In the genomic region with DNA sequence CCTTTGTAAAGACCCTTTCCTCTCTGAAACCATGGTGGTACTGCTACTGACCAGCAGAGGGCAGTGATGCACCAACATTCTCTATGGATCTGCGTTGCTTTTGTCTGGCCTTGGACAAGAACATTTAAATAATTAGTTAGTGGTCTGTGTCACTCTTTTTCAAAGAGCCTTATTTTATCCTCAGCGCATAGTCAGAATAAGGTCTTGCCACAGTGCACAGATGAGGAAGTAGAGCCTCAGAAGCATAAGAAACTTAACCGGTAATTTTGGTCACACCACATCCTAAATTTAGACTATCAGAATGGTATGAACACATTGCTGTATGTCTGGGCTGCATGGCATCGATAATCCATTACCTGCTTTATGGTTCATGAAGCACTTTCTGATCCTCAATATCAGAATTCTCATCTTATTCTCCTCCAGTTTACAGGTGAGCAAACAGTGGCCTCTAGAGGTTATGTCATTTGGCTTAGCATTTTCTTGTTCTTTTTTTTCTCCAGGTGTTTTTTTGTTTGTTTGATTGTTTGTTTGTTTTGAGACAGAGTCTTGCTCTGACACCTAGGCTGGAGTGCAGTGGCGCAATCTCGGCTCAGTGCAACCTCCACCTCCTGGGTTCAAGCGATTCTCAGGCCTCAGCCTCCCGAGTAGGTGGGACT, we compare ENCODE assay signal across 1 cellular context.
TF ChIP-seq lines count a peak whose summit lies in the region.

No MANE protein-coding gene starts in this region.

TF ChIP-seq in HepG2, 621 proteins besides CTCF, POLR2A, EP300 and RAD21 (continued from another document and continues in another):
- TF ChIP-seq ZNF18 (CRISPR knock-in tag; IDR thresholded peaks at IDR 0.05; ENCODE audit: insufficient replicate concordance) (no peak), GFI1 (CRISPR knock-in tag; IDR thresholded peaks at IDR 0.05; ENCODE audit: borderline replicate concordance) (no peak), KLF6 (CRISPR knock-in tag; IDR thresholded peaks at IDR 0.05) (peak; percentile 43; the same call in 1 of the 2 replicates), MATR3 (CRISPR knock-in tag; IDR thresholded peaks at IDR 0.05) (no peak), ERF (CRISPR knock-in tag; IDR thresholded peaks at IDR 0.05) (peak; percentile 24; the same call in 1 of the 2 replicates), RFXAP (CRISPR knock-in tag; IDR thresholded peaks at IDR 0.05; ENCODE audit: borderline replicate concordance) (no peak), GTF2F1 (IDR thresholded peaks at IDR 0.05; ENCODE audit: low read length) (no peak), HOXA9 (CRISPR knock-in tag; IDR thresholded peaks at IDR 0.05; ENCODE audit: borderline replicate concordance) (no peak), TSC22D2 (CRISPR knock-in tag; IDR thresholded peaks at IDR 0.05; ENCODE audit: borderline replicate concordance) (peak; percentile 51; the same call in 1 of the 2 replicates), RARA (CRISPR knock-in tag; IDR thresholded peaks at IDR 0.05) (0 out of 2 replicates have a peak, but pooled peaks have one; percentile 28), TEAD3 (CRISPR knock-in tag; optimal IDR thresholded peaks at IDR 0.05; ENCODE audit: borderline replicate concordance) (peak; percentile 41), MXD4 (CRISPR knock-in tag; IDR thresholded peaks at IDR 0.05) (0 out of 2 replicates have a peak, but pooled peaks have one; percentile 25), HMG20A (CRISPR knock-in tag; IDR thresholded peaks at IDR 0.05; ENCODE audit: borderline replicate concordance) (0 out of 2 replicates have a peak, but pooled peaks have one; percentile 10), ATF5 (CRISPR knock-in tag; IDR thresholded peaks at IDR 0.05; ENCODE audit: low read depth) (no peak), XBP1 (CRISPR knock-in tag; IDR thresholded peaks at IDR 0.05) (no peak), ZFP36L2 (CRISPR knock-in tag; IDR thresholded peaks at IDR 0.05) (no peak), PPARG (CRISPR knock-in tag; conservative IDR thresholded peaks at IDR 0.05) (0 out of 2 replicates have a peak, but pooled peaks have one; percentile 25), TRIM24 (CRISPR knock-in tag; IDR thresholded peaks at IDR 0.05) (no peak), ZNF24 (IDR thresholded peaks at IDR 0.05) (no peak), U2AF1 (optimal IDR thresholded peaks at IDR 0.05; ENCODE audit: low read depth, low read length) (no peak), SUZ12 (IDR thresholded peaks at IDR 0.05; ENCODE audit: low read depth, low read length) (no peak), ZNF17 (CRISPR knock-in tag; IDR thresholded peaks at IDR 0.05) (no peak), THYN1 (CRISPR knock-in tag; IDR thresholded peaks at IDR 0.05; ENCODE audit: borderline replicate concordance, low read depth) (no peak), MAFK (conservative IDR thresholded peaks at IDR 0.05 in 1 of 2, IDR thresholded peaks at IDR 0.05 in 1 of 2; ENCODE audit: low read length in 2 of 2) (no peak), NFIC (IDR thresholded peaks at IDR 0.05; ENCODE audit: low read length) (no peak), DPF2 (CRISPR knock-in tag; IDR thresholded peaks at IDR 0.05; ENCODE audit: borderline replicate concordance, low read depth) (no peak), CENPX (CRISPR knock-in tag; IDR thresholded peaks at IDR 0.05) (no peak), SYNCRIP (IDR thresholded peaks at IDR 0.05; ENCODE audit: insufficient read depth, low read depth, low read length) (no peak), RNF2 (conservative IDR thresholded peaks at IDR 0.05; ENCODE audit: low read depth) (no peak), GATAD1 (CRISPR knock-in tag; IDR thresholded peaks at IDR 0.05) (no peak), RBM39 (IDR thresholded peaks at IDR 0.05; ENCODE audit: low read depth, low read length, poor library complexity, severe bottlenecking) (no peak), ZBTB34 (CRISPR knock-in tag; IDR thresholded peaks at IDR 0.05) (no peak), JUNB (CRISPR knock-in tag; IDR thresholded peaks at IDR 0.05; ENCODE audit: borderline replicate concordance) (no peak), TBX2 (CRISPR knock-in tag; IDR thresholded peaks at IDR 0.05; ENCODE audit: borderline replicate concordance) (no peak), NR2C2 (CRISPR knock-in tag; IDR thresholded peaks at IDR 0.05; ENCODE audit: borderline replicate concordance) (no peak), SP1 (IDR thresholded peaks at IDR 0.05) (no peak), SP1 (CRISPR knock-in tag; IDR thresholded peaks at IDR 0.05) (no peak), BRD4 (CRISPR knock-in tag; IDR thresholded peaks at IDR 0.05) (no peak)
- TF ChIP-seq, protein P1, sequence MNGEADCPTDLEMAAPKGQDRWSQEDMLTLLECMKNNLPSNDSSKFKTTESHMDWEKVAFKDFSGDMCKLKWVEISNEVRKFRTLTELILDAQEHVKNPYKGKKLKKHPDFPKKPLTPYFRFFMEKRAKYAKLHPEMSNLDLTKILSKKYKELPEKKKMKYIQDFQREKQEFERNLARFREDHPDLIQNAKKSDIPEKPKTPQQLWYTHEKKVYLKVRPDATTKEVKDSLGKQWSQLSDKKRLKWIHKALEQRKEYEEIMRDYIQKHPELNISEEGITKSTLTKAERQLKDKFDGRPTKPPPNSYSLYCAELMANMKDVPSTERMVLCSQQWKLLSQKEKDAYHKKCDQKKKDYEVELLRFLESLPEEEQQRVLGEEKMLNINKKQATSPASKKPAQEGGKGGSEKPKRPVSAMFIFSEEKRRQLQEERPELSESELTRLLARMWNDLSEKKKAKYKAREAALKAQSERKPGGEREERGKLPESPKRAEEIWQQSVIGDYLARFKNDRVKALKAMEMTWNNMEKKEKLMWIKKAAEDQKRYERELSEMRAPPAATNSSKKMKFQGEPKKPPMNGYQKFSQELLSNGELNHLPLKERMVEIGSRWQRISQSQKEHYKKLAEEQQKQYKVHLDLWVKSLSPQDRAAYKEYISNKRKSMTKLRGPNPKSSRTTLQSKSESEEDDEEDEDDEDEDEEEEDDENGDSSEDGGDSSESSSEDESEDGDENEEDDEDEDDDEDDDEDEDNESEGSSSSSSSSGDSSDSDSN (CRISPR knock-in tag; IDR thresholded peaks at IDR 0.05), result no peak
- TF ChIP-seq, protein P2, sequence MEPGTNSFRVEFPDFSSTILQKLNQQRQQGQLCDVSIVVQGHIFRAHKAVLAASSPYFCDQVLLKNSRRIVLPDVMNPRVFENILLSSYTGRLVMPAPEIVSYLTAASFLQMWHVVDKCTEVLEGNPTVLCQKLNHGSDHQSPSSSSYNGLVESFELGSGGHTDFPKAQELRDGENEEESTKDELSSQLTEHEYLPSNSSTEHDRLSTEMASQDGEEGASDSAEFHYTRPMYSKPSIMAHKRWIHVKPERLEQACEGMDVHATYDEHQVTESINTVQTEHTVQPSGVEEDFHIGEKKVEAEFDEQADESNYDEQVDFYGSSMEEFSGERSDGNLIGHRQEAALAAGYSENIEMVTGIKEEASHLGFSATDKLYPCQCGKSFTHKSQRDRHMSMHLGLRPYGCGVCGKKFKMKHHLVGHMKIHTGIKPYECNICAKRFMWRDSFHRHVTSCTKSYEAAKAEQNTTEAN (CRISPR knock-in tag; conservative IDR thresholded peaks at IDR 0.05), result no peak
- TF ChIP-seq, protein P3, sequence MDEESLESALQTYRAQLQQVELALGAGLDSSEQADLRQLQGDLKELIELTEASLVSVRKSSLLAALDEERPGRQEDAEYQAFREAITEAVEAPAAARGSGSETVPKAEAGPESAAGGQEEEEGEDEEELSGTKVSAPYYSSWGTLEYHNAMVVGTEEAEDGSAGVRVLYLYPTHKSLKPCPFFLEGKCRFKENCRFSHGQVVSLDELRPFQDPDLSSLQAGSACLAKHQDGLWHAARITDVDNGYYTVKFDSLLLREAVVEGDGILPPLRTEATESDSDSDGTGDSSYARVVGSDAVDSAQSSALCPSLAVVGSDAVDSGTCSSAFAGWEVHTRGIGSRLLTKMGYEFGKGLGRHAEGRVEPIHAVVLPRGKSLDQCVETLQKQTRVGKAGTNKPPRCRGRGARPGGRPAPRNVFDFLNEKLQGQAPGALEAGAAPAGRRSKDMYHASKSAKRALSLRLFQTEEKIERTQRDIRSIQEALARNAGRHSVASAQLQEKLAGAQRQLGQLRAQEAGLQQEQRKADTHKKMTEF (CRISPR knock-in tag; IDR thresholded peaks at IDR 0.05), result no peak; the same call in 1 of the 2 replicates
- TF ChIP-seq, protein P4, sequence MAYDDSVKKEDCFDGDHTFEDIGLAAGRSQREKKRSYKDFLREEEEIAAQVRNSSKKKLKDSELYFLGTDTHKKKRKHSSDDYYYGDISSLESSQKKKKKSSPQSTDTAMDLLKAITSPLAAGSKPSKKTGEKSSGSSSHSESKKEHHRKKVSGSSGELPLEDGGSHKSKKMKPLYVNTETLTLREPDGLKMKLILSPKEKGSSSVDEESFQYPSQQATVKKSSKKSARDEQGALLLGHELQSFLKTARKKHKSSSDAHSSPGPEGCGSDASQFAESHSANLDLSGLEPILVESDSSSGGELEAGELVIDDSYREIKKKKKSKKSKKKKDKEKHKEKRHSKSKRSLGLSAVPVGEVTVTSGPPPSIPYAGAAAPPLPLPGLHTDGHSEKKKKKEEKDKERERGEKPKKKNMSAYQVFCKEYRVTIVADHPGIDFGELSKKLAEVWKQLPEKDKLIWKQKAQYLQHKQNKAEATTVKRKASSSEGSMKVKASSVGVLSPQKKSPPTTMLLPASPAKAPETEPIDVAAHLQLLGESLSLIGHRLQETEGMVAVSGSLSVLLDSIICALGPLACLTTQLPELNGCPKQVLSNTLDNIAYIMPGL (CRISPR knock-in tag; IDR thresholded peaks at IDR 0.05; ENCODE audit: borderline replicate concordance in 1 of 2, low read depth in 1 of 2), result peak; percentile 47 to 71; a peak in 2 of 4 replicates
- TF ChIP-seq, protein P5, sequence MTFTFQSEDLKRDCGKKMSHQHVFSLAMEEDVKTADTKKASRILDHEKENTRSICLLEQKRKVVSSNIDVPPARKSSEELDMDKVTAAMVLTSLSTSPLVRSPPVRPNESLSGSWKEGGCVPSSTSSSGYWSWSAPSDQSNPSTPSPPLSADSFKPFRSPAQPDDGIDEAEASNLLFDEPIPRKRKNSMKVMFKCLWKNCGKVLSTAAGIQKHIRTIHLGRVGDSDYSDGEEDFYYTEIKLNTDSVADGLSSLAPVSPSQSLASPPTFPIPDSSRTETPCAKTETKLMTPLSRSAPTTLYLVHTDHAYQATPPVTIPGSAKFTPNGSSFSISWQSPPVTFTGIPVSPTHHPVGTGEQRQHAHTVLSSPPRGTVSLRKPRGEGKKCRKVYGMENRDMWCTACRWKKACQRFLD (CRISPR knock-in tag; IDR thresholded peaks at IDR 0.05; ENCODE audit: borderline replicate concordance), result no peak
- TF ChIP-seq, protein P6, sequence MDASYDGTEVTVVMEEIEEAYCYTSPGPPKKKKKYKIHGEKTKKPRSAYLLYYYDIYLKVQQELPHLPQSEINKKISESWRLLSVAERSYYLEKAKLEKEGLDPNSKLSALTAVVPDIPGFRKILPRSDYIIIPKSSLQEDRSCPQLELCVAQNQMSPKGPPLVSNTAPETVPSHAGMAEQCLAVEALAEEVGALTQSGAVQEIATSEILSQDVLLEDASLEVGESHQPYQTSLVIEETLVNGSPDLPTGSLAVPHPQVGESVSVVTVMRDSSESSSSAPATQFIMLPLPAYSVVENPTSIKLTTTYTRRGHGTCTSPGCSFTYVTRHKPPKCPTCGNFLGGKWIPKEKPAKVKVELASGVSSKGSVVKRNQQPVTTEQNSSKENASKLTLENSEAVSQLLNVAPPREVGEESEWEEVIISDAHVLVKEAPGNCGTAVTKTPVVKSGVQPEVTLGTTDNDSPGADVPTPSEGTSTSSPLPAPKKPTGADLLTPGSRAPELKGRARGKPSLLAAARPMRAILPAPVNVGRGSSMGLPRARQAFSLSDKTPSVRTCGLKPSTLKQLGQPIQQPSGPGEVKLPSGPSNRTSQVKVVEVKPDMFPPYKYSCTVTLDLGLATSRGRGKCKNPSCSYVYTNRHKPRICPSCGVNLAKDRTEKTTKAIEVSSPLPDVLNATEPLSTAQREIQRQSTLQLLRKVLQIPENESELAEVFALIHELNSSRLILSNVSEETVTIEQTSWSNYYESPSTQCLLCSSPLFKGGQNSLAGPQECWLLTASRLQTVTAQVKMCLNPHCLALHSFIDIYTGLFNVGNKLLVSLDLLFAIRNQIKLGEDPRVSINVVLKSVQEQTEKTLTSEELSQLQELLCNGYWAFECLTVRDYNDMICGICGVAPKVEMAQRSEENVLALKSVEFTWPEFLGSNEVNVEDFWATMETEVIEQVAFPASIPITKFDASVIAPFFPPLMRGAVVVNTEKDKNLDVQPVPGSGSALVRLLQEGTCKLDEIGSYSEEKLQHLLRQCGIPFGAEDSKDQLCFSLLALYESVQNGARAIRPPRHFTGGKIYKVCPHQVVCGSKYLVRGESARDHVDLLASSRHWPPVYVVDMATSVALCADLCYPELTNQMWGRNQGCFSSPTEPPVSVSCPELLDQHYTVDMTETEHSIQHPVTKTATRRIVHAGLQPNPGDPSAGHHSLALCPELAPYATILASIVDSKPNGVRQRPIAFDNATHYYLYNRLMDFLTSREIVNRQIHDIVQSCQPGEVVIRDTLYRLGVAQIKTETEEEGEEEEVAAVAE (CRISPR knock-in tag; IDR thresholded peaks at IDR 0.05; ENCODE audit: borderline replicate concordance), result 0 out of 2 replicates have a peak, but pooled peaks have one; percentile 22
